1 cellular context compared by ENCODE assay signal in genomic region chrX:63350551-63350950, GRCh38.
A peak's percentile ranks its signal among the peaks of the same experiment; 100 is the strongest.
TF ChIP-seq lines count a peak whose summit lies in the region.

No MANE protein-coding gene starts in this region.

TF ChIP-seq in HepG2, 621 proteins besides CTCF, POLR2A, EP300 and RAD21 (continued from another document):
- TF ChIP-seq RERE (CRISPR knock-in tag; IDR thresholded peaks at IDR 0.05; ENCODE audit: low read depth): no peak
- TF ChIP-seq CEBPG (CRISPR knock-in tag; IDR thresholded peaks at IDR 0.05): no peak
- TF ChIP-seq CBFB (CRISPR knock-in tag; IDR thresholded peaks at IDR 0.05): no peak
- no peak for TF ChIP-seq LBX2 (CRISPR knock-in tag; IDR thresholded peaks at IDR 0.05; ENCODE audit: borderline replicate concordance)
- no peak for TF ChIP-seq ASH2L (IDR thresholded peaks at IDR 0.05; ENCODE audit: insufficient read length, low read depth, low read length)
- no peak for TF ChIP-seq MAFF (IDR thresholded peaks at IDR 0.05; ENCODE audit: low read depth, low read length)
- TF ChIP-seq ZNF33B (CRISPR knock-in tag; IDR thresholded peaks at IDR 0.05): no peak
- TF ChIP-seq ZNF629 (CRISPR knock-in tag; conservative IDR thresholded peaks at IDR 0.05): peak; percentile 59; the same call in 1 of the 2 replicates
- no peak for TF ChIP-seq ZBTB14 (CRISPR knock-in tag; IDR thresholded peaks at IDR 0.05)
- TF ChIP-seq E2F2 (CRISPR knock-in tag; IDR thresholded peaks at IDR 0.05; ENCODE audit: borderline replicate concordance): no peak
- TF ChIP-seq RCOR2 (CRISPR knock-in tag; IDR thresholded peaks at IDR 0.05): no peak
- TF ChIP-seq ZNF383 (CRISPR knock-in tag; IDR thresholded peaks at IDR 0.05; ENCODE audit: borderline replicate concordance): no peak
- TF ChIP-seq CEBPB (IDR thresholded peaks at IDR 0.05; ENCODE audit: borderline replicate concordance, low read depth, low read length): no peak
- no peak for TF ChIP-seq ZNF616 (CRISPR knock-in tag; IDR thresholded peaks at IDR 0.05; ENCODE audit: low read depth)
- no peak for TF ChIP-seq ZFYVE20 (CRISPR knock-in tag; IDR thresholded peaks at IDR 0.05; ENCODE audit: borderline replicate concordance, low read depth)
- TF ChIP-seq FOSL2 (CRISPR knock-in tag; IDR thresholded peaks at IDR 0.05): no peak
- no peak for TF ChIP-seq SP4 (CRISPR knock-in tag; IDR thresholded peaks at IDR 0.05)
- 0 out of 2 replicates have a peak, but pooled peaks have one; percentile 11 for TF ChIP-seq ETV5 (CRISPR knock-in tag; IDR thresholded peaks at IDR 0.05; ENCODE audit: borderline replicate concordance)
- no peak for TF ChIP-seq HIVEP1 (CRISPR knock-in tag; IDR thresholded peaks at IDR 0.05)
- no peak for TF ChIP-seq SMARCE1 (IDR thresholded peaks at IDR 0.05; ENCODE audit: borderline replicate concordance)
- no peak for TF ChIP-seq SALL1 (CRISPR knock-in tag; IDR thresholded peaks at IDR 0.05)
- no peak for TF ChIP-seq HNRNPLL (IDR thresholded peaks at IDR 0.05; ENCODE audit: low read depth, low read length, poor library complexity, severe bottlenecking)
- TF ChIP-seq POLR2G (IDR thresholded peaks at IDR 0.05; ENCODE audit: low read depth, low read length): no peak
- TF ChIP-seq MATR3 (CRISPR knock-in tag; IDR thresholded peaks at IDR 0.05): no peak
- peak; percentile 13; the same call in 1 of the 2 replicates for TF ChIP-seq KMT2B (CRISPR knock-in tag; IDR thresholded peaks at IDR 0.05)
- TF ChIP-seq REL (CRISPR knock-in tag; conservative IDR thresholded peaks at IDR 0.05): no peak
- TF ChIP-seq SNAPC4 (CRISPR knock-in tag; IDR thresholded peaks at IDR 0.05): no peak
- no peak for TF ChIP-seq PHF8 (CRISPR knock-in tag; IDR thresholded peaks at IDR 0.05)
